ENCODE assay signal across 31 cellular contexts in genomic region chr16:87092958-87093357, GRCh38.
"Had no signal": no experiment of that assay in that cellular context is flagged by ENCODE, and none has a peak within 500 bp of the region (broad histone marks: within the 10 kb centered on the region; RNA-seq: fewer than 3 reads in every experiment).

No MANE protein-coding gene starts in this region.

- H3K4me3 Mint-ChIP-seq: immature natural killer cell; mesothelial cell of epicardium; naive B cell; natural killer cell; stimulated activated naive B cell treated with anti-CD40 and anti-IgM and Interleukin-4, amounts not matched to agents 10 μg/mL and 1 μg/mL and 100 μg/mL, for 72 hours had no signal

- H3K36me3 ChIP-seq: heart left ventricle, left lung, lower lobe of right lung, ovary, prostate gland, stomach, thyroid gland, transverse colon, uterus had no signal

- H3K27me3 ChIP-seq: ovary, testis, thyroid gland, uterus had no signal

- ATAC-seq: heart left ventricle; left colon; left lung; lower lobe of right lung; natural killer cell; right cardiac atrium; sciatic nerve; stimulated activated naive B cell treated with anti-CD40 and anti-IgM and Interleukin-4, amounts not matched to agents 10 μg/mL and 1 μg/mL and 100 μg/mL, for 72 hours; stimulated activated naive CD8-positive, alpha-beta T cell treated with anti-CD3 and anti-CD28 coated beads, Interleukin-15, Interleukin-2, amounts not matched to agents 100 U/mL and 50 U/mL, for 24 hours had no signal

- H3K27ac Mint-ChIP-seq: immature natural killer cell; mesothelial cell of epicardium; naive B cell; natural killer cell; stimulated activated naive B cell treated with anti-CD40 and anti-IgM and Interleukin-4, amounts not matched to agents 10 μg/mL and 1 μg/mL and 100 μg/mL, for 72 hours had no signal

- H3K9me3 Mint-ChIP-seq: immature natural killer cell; mesothelial cell of epicardium; natural killer cell; stimulated activated naive B cell treated with anti-CD40 and anti-IgM and Interleukin-4, amounts not matched to agents 10 μg/mL and 1 μg/mL and 100 μg/mL, for 72 hours had no signal

- H3K27ac ChIP-seq: heart left ventricle, left lung, lower lobe of right lung, ovary, prostate gland, skin epidermis, stomach, testis, thyroid gland, transverse colon, uterus had no signal

- H3K4me1 Mint-ChIP-seq: immature natural killer cell; naive B cell; natural killer cell; stimulated activated naive B cell treated with anti-CD40 and anti-IgM and Interleukin-4, amounts not matched to agents 10 μg/mL and 1 μg/mL and 100 μg/mL, for 72 hours had no signal

- H3K9me3 ChIP-seq: heart left ventricle, left lung, lower lobe of right lung, ovary, prostate gland, stomach, testis, thyroid gland, transverse colon, uterus had no signal

- H3K4me3 ChIP-seq: heart left ventricle, left lung, lower lobe of right lung, ovary, prostate gland, skin epidermis, stomach, testis, thyroid gland, transverse colon, uterus had no signal

- FAIRE-seq: islet of Langerhans, kidney had no signal

- DNase-seq: heart left ventricle; hypothalamus; immature natural killer cell; kidney; left colon; left lung; lower lobe of right lung; mammary epithelial cell; mesendoderm; naive B cell; natural killer cell; nucleus accumbens; ovary; retina; right cardiac atrium; stimulated activated CD4-positive, alpha-beta T cell treated with anti-CD3 and anti-CD28 coated beads, Interleukin-12 subunit alpha, Interleukin-12 subunit beta, amount 100 ng/mL, for 4 hours; stimulated activated CD4-positive, alpha-beta T cell treated with anti-CD3 and anti-CD28 coated beads, Interleukin-15, amount 100 ng/mL, for 24 hours; stimulated activated CD4-positive, alpha-beta T cell treated with anti-CD3 and anti-CD28 coated beads, Interleukin-2, amount 100 ng/mL, for 24 hours; stimulated activated CD4-positive, alpha-beta T cell treated with anti-CD3 and anti-CD28 coated beads, Interleukin-4, amount 100 ng/mL, for 1 hour; stimulated activated naive B cell treated with anti-CD40 and anti-IgM and Interleukin-4, amounts not matched to agents 10 μg/mL and 1 μg/mL and 100 μg/mL, for 72 hours; stimulated activated naive CD8-positive, alpha-beta T cell treated with anti-CD3 and anti-CD28 coated beads, Interleukin-15, Interleukin-2, amounts not matched to agents 100 U/mL and 50 U/mL, for 24 hours; stomach; testis; thyroid gland; transverse colon; uterus had no signal

- H3K4me1 ChIP-seq: heart left ventricle, left lung, lower lobe of right lung, prostate gland, stomach, testis, thyroid gland, transverse colon, uterus had no signal

- H3K36me3 Mint-ChIP-seq: immature natural killer cell; mesothelial cell of epicardium; naive B cell; natural killer cell; stimulated activated naive B cell treated with anti-CD40 and anti-IgM and Interleukin-4, amounts not matched to agents 10 μg/mL and 1 μg/mL and 100 μg/mL, for 72 hours had no signal
